ENCODE assay signal across 26 cellular contexts in genomic region chr4:41169256-41169655, GRCh38. TPM values are rescaled to one million over a fixed set of nuclear protein-coding genes. Genes with fewer than 3 reads are reported as not detected.
DNase-seq lines count a peak whose midpoint lies in the region; ATAC-seq and TF ChIP-seq lines count a peak whose summit lies in the region.
"Had no signal": no experiment of that assay in that cellular context is flagged by ENCODE, and none has a peak within 500 bp of the region (broad histone marks: within the 10 kb centered on the region; RNA-seq: fewer than 3 reads in every experiment).

No MANE protein-coding gene starts in this region.

- no peaks in the 10 kb centered on the region for H3K4me1 ChIP-seq in vagina

- no peaks in the 10 kb centered on the region for H3K36me3 ChIP-seq in vagina
- H3K36me3 ChIP-seq: MG63 had no signal

- H3K27ac Mint-ChIP-seq in activated naive CD4-positive, alpha-beta T cell treated with anti-CD3 and anti-CD28 coated beads, Interleukin-2, amount 50 U/mL, for 24 hours, result peak overlapping the region; percentile 46
- no peak overlapping the region for H3K27ac Mint-ChIP-seq in activated CD4-positive, alpha-beta memory T cell treated with anti-CD3 and anti-CD28 coated beads for 36 hours
- H3K27ac Mint-ChIP-seq: activated naive CD4-positive, alpha-beta T cell treated with anti-CD3 and anti-CD28 coated beads, Interleukin-2, amount 10 ng/mL, durations not matched to agents 7 days and 5 days; CD14-positive monocyte; IgD-negative memory B cell; memory B cell had no signal

- H3K4me3 ChIP-seq in vagina, result no peak overlapping the region
- H3K4me3 ChIP-seq: MG63 had no signal

- H3K9me3 ChIP-seq in vagina, result no peaks in the 10 kb centered on the region
- H3K9me3 ChIP-seq: MG63 had no signal

- no peak for TF ChIP-seq CTCF in vagina (IDR thresholded peaks at IDR 0.05)

- no peak overlapping the region for H3K4me3 Mint-ChIP-seq in activated naive CD4-positive, alpha-beta T cell treated with anti-CD3 and anti-CD28 coated beads, Interleukin-2, amount 50 U/mL, for 24 hours
- no peak overlapping the region for H3K4me3 Mint-ChIP-seq in activated CD4-positive, alpha-beta memory T cell treated with anti-CD3 and anti-CD28 coated beads for 36 hours
- H3K4me3 Mint-ChIP-seq: activated naive CD4-positive, alpha-beta T cell treated with anti-CD3 and anti-CD28 coated beads, Interleukin-2, amount 10 ng/mL, durations not matched to agents 7 days and 5 days; CD14-positive monocyte; central memory CD8-positive, alpha-beta T cell; IgD-negative memory B cell; memory B cell had no signal

- POLR2A ChIA-PET in HEK293T (lab: Yijun Ruan, JAX), result no interaction called here
- POLR2A ChIA-PET in activated CD4-positive, alpha-beta memory T cell treated with anti-CD3 and anti-CD28 coated beads for 36 hours (lab: Charles Lee), result no interaction called here

- no peaks in the 10 kb centered on the region for H3K9me3 Mint-ChIP-seq in activated naive CD4-positive, alpha-beta T cell treated with anti-CD3 and anti-CD28 coated beads, Interleukin-2, amount 50 U/mL, for 24 hours
- no peaks in the 10 kb centered on the region for H3K9me3 Mint-ChIP-seq in activated CD4-positive, alpha-beta memory T cell treated with anti-CD3 and anti-CD28 coated beads for 36 hours
- H3K9me3 Mint-ChIP-seq: activated naive CD4-positive, alpha-beta T cell treated with anti-CD3 and anti-CD28 coated beads, Interleukin-2, amount 10 ng/mL, durations not matched to agents 7 days and 5 days; central memory CD8-positive, alpha-beta T cell had no signal

- H3K4me1 Mint-ChIP-seq in activated naive CD4-positive, alpha-beta T cell treated with anti-CD3 and anti-CD28 coated beads, Interleukin-2, amount 50 U/mL, for 24 hours, result no peaks in the 10 kb centered on the region
- no peaks in the 10 kb centered on the region for H3K4me1 Mint-ChIP-seq in activated CD4-positive, alpha-beta memory T cell treated with anti-CD3 and anti-CD28 coated beads for 36 hours (ENCODE audit: low read depth)
- H3K4me1 Mint-ChIP-seq: activated naive CD4-positive, alpha-beta T cell treated with anti-CD3 and anti-CD28 coated beads, Interleukin-2, amount 10 ng/mL, durations not matched to agents 7 days and 5 days; central memory CD8-positive, alpha-beta T cell; memory B cell had no signal

- H3K27ac ChIP-seq in cingulate gyrus (ENCODE audit: low read depth, low read length) (peak overlapping the region; percentile 20), vagina (no peak overlapping the region)

- H3K36me3 Mint-ChIP-seq in activated naive CD4-positive, alpha-beta T cell treated with anti-CD3 and anti-CD28 coated beads, Interleukin-2, amount 50 U/mL, for 24 hours, result no peaks in the 10 kb centered on the region
- H3K36me3 Mint-ChIP-seq in activated CD4-positive, alpha-beta memory T cell treated with anti-CD3 and anti-CD28 coated beads for 36 hours, result no peaks in the 10 kb centered on the region
- H3K36me3 Mint-ChIP-seq: activated naive CD4-positive, alpha-beta T cell treated with anti-CD3 and anti-CD28 coated beads, Interleukin-2, amount 10 ng/mL, durations not matched to agents 7 days and 5 days; CD14-positive monocyte; IgD-negative memory B cell; memory B cell had no signal

- H3K27me3 Mint-ChIP-seq in activated naive CD4-positive, alpha-beta T cell treated with anti-CD3 and anti-CD28 coated beads, Interleukin-2, amount 50 U/mL, for 24 hours, result peaks cover 2% of the 10 kb centered on the region
- H3K27me3 Mint-ChIP-seq in activated CD4-positive, alpha-beta memory T cell treated with anti-CD3 and anti-CD28 coated beads for 36 hours, result peaks cover 6% of the 10 kb centered on the region
- H3K27me3 Mint-ChIP-seq: activated naive CD4-positive, alpha-beta T cell treated with anti-CD3 and anti-CD28 coated beads, Interleukin-2, amount 10 ng/mL, durations not matched to agents 7 days and 5 days; central memory CD8-positive, alpha-beta T cell; IgD-negative memory B cell had no signal

- CTCF ChIA-PET in HEK293T (lab: Yijun Ruan, JAX), result no interaction called here
- CTCF ChIA-PET in activated CD4-positive, alpha-beta memory T cell treated with anti-CD3 and anti-CD28 coated beads for 36 hours (lab: Charles Lee), result no interaction called here

- intact Hi-C loops in vagina (cut with DNase I), result no loop called here
- intact Hi-C loops in activated CD4-positive, alpha-beta memory T cell treated with anti-CD3 and anti-CD28 coated beads for 36 hours (cut with micrococcal nuclease), result no loop called here

- TF ChIP-seq POLR2A in vagina (IDR thresholded peaks at IDR 0.05), result no peak

- DNase-seq in activated naive CD4-positive, alpha-beta T cell treated with Interleukin-2 at 50 U/mL for 16 hours, result no peak
- peak; percentile 93 for DNase-seq in NCI-H748 (lab: John Stamatoyannopoulos, UW; ENCODE audit: unreplicated experiment)
- no peak for DNase-seq in HEK293T (ENCODE audit: extremely low spot score)
- DNase-seq in vagina (ENCODE audit: extremely low spot score in 2 of 2), result no peak
- DNase-seq in activated CD4-positive, alpha-beta memory T cell treated with anti-CD3 and anti-CD28 coated beads for 36 hours, result no peak
- DNase-seq: activated CD8-positive, alpha-beta memory T cell treated with anti-CD3 and anti-CD28 coated beads for 24 hours; activated naive CD4-positive, alpha-beta T cell treated with anti-CD3 and anti-CD28 coated beads, Interleukin-2, amount 10 ng/mL, durations not matched to agents 7 days and 5 days; activated T-cell treated with anti-CD3 and anti-CD28 coated beads, Interleukin-2, amount 50 U/mL, for 48 hours; DMS 273 treated with DMSO at 0.1 percent for 48 hours; effector CD4-positive, alpha-beta T cell; kidney glomerular epithelial cell; MG63; NCI-H446; occipital lobe; retina; RPMI8226; stimulated activated CD4-positive, alpha-beta T cell treated with anti-CD3 and anti-CD28 coated beads, Interleukin-4, amount 100 ng/mL, for 4 hours; T1000 had no signal

- no peak for ATAC-seq in esophagus mucosa
- ATAC-seq: activated CD4-positive, CD25-positive, alpha-beta regulatory T cell treated with anti-CD3 and anti-CD28 coated beads, Interleukin-2, amount 50 U/mL, for 24 hours had no signal

- no peaks in the 10 kb centered on the region for H3K27me3 ChIP-seq in vagina
- H3K27me3 ChIP-seq: MG63 had no signal

TF ChIP-seq in HEK293T, 16 proteins besides CTCF, POLR2A, EP300 and RAD21:
- TF ChIP-seq HDGF (IDR thresholded peaks at IDR 0.05; ENCODE audit: borderline replicate concordance) (no peak), LEF1 (IDR thresholded peaks at IDR 0.05; ENCODE audit: borderline replicate concordance) (no peak), BHLHE40 (IDR thresholded peaks at IDR 0.05; ENCODE audit: borderline replicate concordance) (no peak), NFRKB (IDR thresholded peaks at IDR 0.05) (no peak), L3MBTL2 (conservative IDR thresholded peaks at IDR 0.05) (no peak), TARDBP (IDR thresholded peaks at IDR 0.05) (no peak), FOXM1 (IDR thresholded peaks at IDR 0.05; ENCODE audit: borderline replicate concordance) (no peak)
TF ChIP-seq in HEK293T: peak in this region for 0.

RNA-seq across cellular contexts. Expression of gene APBB2, which starts 45.1 kb away (rescaled TPM):
- total RNA-seq in vagina (68.8 TPM), esophagus mucosa (13.3 TPM)
- 1 to 10 TPM; 1.5 to 1.7 TPM for total RNA-seq in activated CD4-positive, alpha-beta memory T cell treated with anti-CD3 and anti-CD28 coated beads for 36 hours
